In the genomic region with DNA sequence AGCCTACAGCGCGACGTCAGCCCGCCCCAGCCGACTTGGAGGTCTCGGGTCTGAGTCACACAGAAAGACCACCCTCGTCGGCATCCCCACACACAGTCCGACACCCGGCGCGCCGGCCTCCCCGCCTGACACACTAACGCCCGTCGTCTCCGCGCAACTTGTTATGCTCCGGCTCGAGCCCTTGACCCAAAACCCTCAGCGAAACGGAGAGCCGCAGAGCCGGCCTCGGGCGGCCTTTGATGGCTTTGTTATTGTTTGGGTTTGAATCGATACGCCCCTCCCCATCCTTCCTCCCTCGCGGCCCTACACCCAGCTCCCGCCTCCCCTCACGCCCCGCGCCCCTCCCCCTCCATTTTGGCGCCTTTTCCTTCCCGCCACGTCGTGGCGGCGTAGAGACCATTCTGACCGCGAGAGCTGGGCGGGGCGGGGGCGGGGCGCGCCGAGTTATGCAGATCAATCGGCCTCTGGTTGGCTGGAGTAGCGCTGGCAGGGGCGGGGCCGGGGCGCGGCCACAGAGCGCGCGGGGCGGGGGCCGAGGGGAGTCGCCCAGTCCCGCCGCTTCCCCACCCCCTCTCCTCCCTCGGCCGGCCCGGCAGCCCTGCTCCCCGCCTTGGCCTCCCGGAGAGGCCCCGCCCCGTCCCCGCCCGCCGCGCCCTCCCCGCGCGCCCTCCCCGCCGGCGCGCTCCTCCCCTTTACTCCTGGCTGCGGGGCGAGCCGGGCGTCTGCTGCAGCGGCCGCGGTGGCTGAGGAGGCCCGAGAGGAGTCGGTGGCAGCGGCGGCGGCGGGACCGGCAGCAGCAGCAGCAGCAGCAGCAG, we compare ENCODE assay signal across 8 cellular contexts. TPM values are rescaled to one million over a fixed set of nuclear protein-coding genes. Genes with fewer than 3 reads are reported as not detected.
A peak's percentile ranks its signal among the peaks of the same experiment; 100 is the strongest.
DNase-seq lines count a peak whose midpoint lies in the region; FAIRE-seq and TF ChIP-seq lines count a peak whose summit lies in the region.

Gene PIM1 (plus strand): TSS at position 695 of the 815 bp plus-strand sequence. CDS start 424 bp downstream, outside the sequence.

- no peak for TF ChIP-seq CTCF in fibroblast of the aortic adventitia (IDR thresholded peaks at IDR 0.05; ENCODE audit: insufficient read depth, low read length)
- no peak for TF ChIP-seq CTCF in nephron progenitor cell (IDR thresholded peaks at IDR 0.05)

- peak; percentile 48; the same call in 1 of the 2 replicates for TF ChIP-seq POLR2A in H54 (IDR thresholded peaks at IDR 0.05; ENCODE audit: low read depth, low read length)

- peak; percentile 98 for DNase-seq in EH (ENCODE audit: low read depth)
- peak; percentile 89 for DNase-seq in H54 (ENCODE audit: insufficient read length, low spot score)
- DNase-seq in M059J (ENCODE audit: low read depth), result peak; percentile 99
- peak; percentile 72 for DNase-seq in SHP77 treated with DMSO at 0.1 percent for 48 hours (lab: John Stamatoyannopoulos, UW)
- peak; percentile 100 for DNase-seq in activated effector memory CD4-positive, alpha-beta T cell treated with anti-CD3 and anti-CD28 coated beads, Interleukin-2, amount 50 U/mL, for 16 hours
- peak; percentile 94 for DNase-seq in fibroblast of the aortic adventitia (ENCODE audit: low read depth)
- DNase-seq in nephron progenitor cell, result peak; percentile 100

- peaks cover 17% of the 10 kb centered on the region for H3K36me3 Mint-ChIP-seq in nephron progenitor cell (ENCODE audit: low read depth)
- H3K36me3 Mint-ChIP-seq in stimulated activated naive CD8-positive, alpha-beta T cell treated with anti-CD3 and anti-CD28 coated beads, Interleukin-15, Interleukin-2, amounts not matched to agents 100 ng/mL and 50 ng/mL, for 24 hours (ENCODE audit: low read depth), result peaks cover 37% of the 10 kb centered on the region

- peaks cover 44% of the 10 kb centered on the region for H3K4me1 Mint-ChIP-seq in nephron progenitor cell
- H3K4me1 Mint-ChIP-seq in stimulated activated naive CD8-positive, alpha-beta T cell treated with anti-CD3 and anti-CD28 coated beads, Interleukin-15, Interleukin-2, amounts not matched to agents 100 ng/mL and 50 ng/mL, for 24 hours (ENCODE audit: low read depth), result peaks cover 41% of the 10 kb centered on the region

- no peak for FAIRE-seq in H54 (lab: Jason Lieb, UNC)

- peak within 1 kb of the TSS; percentile 92 for H3K4me3 Mint-ChIP-seq in nephron progenitor cell
- H3K4me3 Mint-ChIP-seq in stimulated activated naive CD8-positive, alpha-beta T cell treated with anti-CD3 and anti-CD28 coated beads, Interleukin-15, Interleukin-2, amounts not matched to agents 100 ng/mL and 50 ng/mL, for 24 hours, result peak within 1 kb of the TSS; percentile 94

- H3K27me3 Mint-ChIP-seq in nephron progenitor cell (ENCODE audit: low read depth, poor library complexity), result peaks cover 11% of the 10 kb centered on the region
- H3K27me3 Mint-ChIP-seq in stimulated activated naive CD8-positive, alpha-beta T cell treated with anti-CD3 and anti-CD28 coated beads, Interleukin-15, Interleukin-2, amounts not matched to agents 100 ng/mL and 50 ng/mL, for 24 hours, result no peaks in the 10 kb centered on the region

- H3K27ac Mint-ChIP-seq in nephron progenitor cell, result peak within 1 kb of the TSS; percentile 98
- peak within 1 kb of the TSS; percentile 95 for H3K27ac Mint-ChIP-seq in stimulated activated naive CD8-positive, alpha-beta T cell treated with anti-CD3 and anti-CD28 coated beads, Interleukin-15, Interleukin-2, amounts not matched to agents 100 ng/mL and 50 ng/mL, for 24 hours

- H3K4me3 ChIP-seq in fibroblast of the aortic adventitia (ENCODE audit: low read depth, low read length), result peak within 1 kb of the TSS; percentile 96

- H3K9me3 Mint-ChIP-seq in nephron progenitor cell, result no peaks in the 10 kb centered on the region
- no peaks in the 10 kb centered on the region for H3K9me3 Mint-ChIP-seq in stimulated activated naive CD8-positive, alpha-beta T cell treated with anti-CD3 and anti-CD28 coated beads, Interleukin-15, Interleukin-2, amounts not matched to agents 100 ng/mL and 50 ng/mL, for 24 hours

RNA-seq across cellular contexts. Expression of gene PIM1, which starts in this region (rescaled TPM):
- 15.2 and 22.0 TPM in 2 replicates for total RNA-seq in M059J (2014; rRNA removed; shearing (Covaris generic))
- total RNA-seq in fibroblast of the aortic adventitia (ENCODE audit: low replicate concordance), result 8.7 and 19.3 TPM in 2 replicates

Comparison
In these comparisons a context has a peak if more than half of its experiments do, and no peak if none do; other contexts are left out.
1. Peak in every context shown above with its lines: DNase-seq and H3K4me3 ChIP-seq.